21 cellular contexts compared by ENCODE assay signal in genomic region chr17:51430581-51430980, GRCh38.
"Had no signal": no experiment of that assay in that cellular context is flagged by ENCODE, and none has a peak within 500 bp of the region (broad histone marks: within the 10 kb centered on the region; RNA-seq: fewer than 3 reads in every experiment).

No MANE protein-coding gene starts in this region.

- FAIRE-seq: kidney had no signal

- ATAC-seq: esophagus mucosa; mucosa of descending colon; natural killer cell treated with Interleukin-12 subunit alpha and Interleukin-12 subunit beta and Interleukin-15 and Interleukin-18, amount 100 ng/mL, for 72 hours; stimulated activated naive B cell treated with anti-CD40 and anti-IgM and Interleukin-4, amounts not matched to agents 10 μg/mL and 1 μg/mL and 100 μg/mL, for 72 hours had no signal

- H3K36me3 Mint-ChIP-seq: brain; memory B cell; natural killer cell treated with Interleukin-12 subunit alpha and Interleukin-12 subunit beta and Interleukin-15 and Interleukin-18, amount 100 ng/mL, for 72 hours; stimulated activated naive B cell treated with anti-CD40 and anti-IgM and Interleukin-4, amounts not matched to agents 10 μg/mL and 1 μg/mL and 100 μg/mL, for 72 hours had no signal

- H3K27ac Mint-ChIP-seq: brain; memory B cell; stimulated activated naive B cell treated with anti-CD40 and anti-IgM and Interleukin-4, amounts not matched to agents 10 μg/mL and 1 μg/mL and 100 μg/mL, for 72 hours had no signal

- H3K4me3 Mint-ChIP-seq: brain; memory B cell; natural killer cell treated with Interleukin-12 subunit alpha and Interleukin-12 subunit beta and Interleukin-15 and Interleukin-18, amount 100 ng/mL, for 72 hours; stimulated activated naive B cell treated with anti-CD40 and anti-IgM and Interleukin-4, amounts not matched to agents 10 μg/mL and 1 μg/mL and 100 μg/mL, for 72 hours had no signal

- H3K9me3 ChIP-seq: colonic mucosa, mucosa of descending colon, SJSA1, tibial nerve, uterus had no signal

- H3K27me3 ChIP-seq: colonic mucosa, SJSA1, tibial nerve, uterus had no signal

- H3K4me3 ChIP-seq: colonic mucosa, left ventricle myocardium inferior, mucosa of descending colon, SJSA1, tibial nerve, uterus had no signal

- H3K36me3 ChIP-seq: colonic mucosa, left ventricle myocardium inferior, SJSA1, tibial nerve, uterus had no signal

- H3K27ac ChIP-seq: colonic mucosa, left ventricle myocardium inferior, SJSA1, tibial nerve, uterus had no signal

- DNase-seq: activated CD4-positive, CD25-positive, alpha-beta regulatory T cell treated with anti-CD3 and anti-CD28 coated beads, Interleukin-2, amount 50 U/mL, for 72 hours; activated gamma-delta T cell; activated T-cell treated with anti-CD3 and anti-CD28 coated beads for 4 hours; amygdala; central memory CD4-positive, alpha-beta T cell; colonic mucosa; hippocampal formation; kidney; left ventricle myocardium inferior; mucosa of descending colon; stimulated activated CD4-positive, alpha-beta T cell treated with anti-CD3 and anti-CD28 coated beads, Interleukin-2, amount 100 ng/mL, for 48 hours; stimulated activated naive B cell treated with anti-CD40 and anti-IgM and Interleukin-4, amounts not matched to agents 10 μg/mL and 1 μg/mL and 100 μg/mL, for 72 hours; substantia nigra; T1000; uterus had no signal

- H3K9me3 Mint-ChIP-seq: memory B cell; natural killer cell treated with Interleukin-12 subunit alpha and Interleukin-12 subunit beta and Interleukin-15 and Interleukin-18, amount 100 ng/mL, for 72 hours; stimulated activated naive B cell treated with anti-CD40 and anti-IgM and Interleukin-4, amounts not matched to agents 10 μg/mL and 1 μg/mL and 100 μg/mL, for 72 hours had no signal
